ENCODE assay signal across 23 cellular contexts in the genomic region with DNA sequence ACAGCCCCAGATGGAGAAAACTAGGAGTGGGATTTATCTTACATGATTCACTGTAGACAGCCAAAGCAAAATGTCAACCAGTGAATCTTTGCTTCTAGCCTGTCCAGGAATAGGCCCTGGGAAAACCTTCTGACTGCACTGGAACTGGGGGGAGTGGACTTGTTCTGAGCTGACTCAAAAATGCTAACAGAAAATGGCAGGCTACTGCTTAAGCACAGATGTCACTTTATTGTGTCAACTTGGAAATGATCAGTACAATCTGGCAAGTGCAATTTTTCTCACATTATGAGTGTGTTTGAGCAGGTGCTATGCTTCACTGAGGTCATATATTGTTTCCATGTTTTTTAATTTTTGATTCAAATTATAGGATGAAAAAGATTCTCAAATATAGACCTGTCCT.
DNase-seq lines count a peak whose midpoint lies in the region; ATAC-seq and TF ChIP-seq lines count a peak whose summit lies in the region.
"Had no signal": no experiment of that assay in that cellular context is flagged by ENCODE, and none has a peak within 500 bp of the region (broad histone marks: within the 10 kb centered on the region; RNA-seq: fewer than 3 reads in every experiment).

No MANE protein-coding gene starts in this region.

- H3K4me3 ChIP-seq in neural cell (ENCODE audit: low read length) (no peak overlapping the region), tibial nerve (no peak overlapping the region)
- H3K4me3 ChIP-seq: GM12878, PC-9 had no signal

- no peak for TF ChIP-seq CTCF in neural cell (IDR thresholded peaks at IDR 0.05; ENCODE audit: poor library complexity, severe bottlenecking)
- no peak for TF ChIP-seq CTCF in tibial nerve (IDR thresholded peaks at IDR 0.05)

- DNase-seq in NCI-H146 (lab: John Stamatoyannopoulos, UW) (peak; percentile 75), NCI-H146 treated with DMSO at 0.1 percent for 48 hours (lab: John Stamatoyannopoulos, UW; ENCODE audit: unreplicated experiment) (no peak), NCI-H2081 (lab: John Stamatoyannopoulos, UW) (peak; percentile 74 to 91), NCI-H69 (lab: John Stamatoyannopoulos, UW) (peak; percentile 77), tibial nerve (ENCODE audit: low spot score in 2 of 2) (no peak)
- DNase-seq in activated CD4-positive, alpha-beta T cell treated with anti-CD3 and anti-CD28 coated beads, Interleukin-2, amount 50 U/mL, for 4 hours: no peak
- no peak for DNase-seq in activated CD8-positive, alpha-beta memory T cell treated with anti-CD3 and anti-CD28 coated beads, Interleukin-2, amount 10 ng/mL, durations not matched to agents 7 days and 5 days
- DNase-seq: AML-193, DMS79 treated with DMSO at 0.1 percent for 48 hours, GOT3, IMR-90, NCI-H2107, NCI-H2227 treated with DMSO at 0.1 percent for 48 hours, NCI-H524 treated with DMSO at 0.1 percent for 48 hours, PC-9, RPMI8226, SHP77 had no signal

- peaks cover 5% of the 10 kb centered on the region for H3K9me3 Mint-ChIP-seq in activated CD8-positive, alpha-beta memory T cell treated with anti-CD3 and anti-CD28 coated beads, Interleukin-2, amount 10 ng/mL, durations not matched to agents 7 days and 5 days (ENCODE audit: low read depth)
- H3K9me3 Mint-ChIP-seq: T-helper 1 cell treated with Interleukin-12 subunit alpha and Interleukin-12 subunit beta and Interleukin-4 antibody, amounts not matched to agents 30 μg/mL and 1 μg/mL, for 36 hours had no signal

- H3K4me1 ChIP-seq in tibial nerve: no peaks in the 10 kb centered on the region

- no peak for TF ChIP-seq RAD21 in neural cell (conservative IDR thresholded peaks at IDR 0.05)

- no peak overlapping the region for H3K4me3 Mint-ChIP-seq in activated CD8-positive, alpha-beta memory T cell treated with anti-CD3 and anti-CD28 coated beads, Interleukin-2, amount 10 ng/mL, durations not matched to agents 7 days and 5 days
- H3K4me3 Mint-ChIP-seq: T-helper 1 cell treated with Interleukin-12 subunit alpha and Interleukin-12 subunit beta and Interleukin-4 antibody, amounts not matched to agents 30 μg/mL and 1 μg/mL, for 36 hours had no signal

- no peak overlapping the region for H3K27ac ChIP-seq in neural cell (ENCODE audit: low read length)
- no peak overlapping the region for H3K27ac ChIP-seq in tibial nerve
- H3K27ac ChIP-seq: C4-2B, KMS-11, PC-9 had no signal

- TF ChIP-seq POLR2A in tibial nerve (IDR thresholded peaks at IDR 0.05): no peak

- H3K27me3 Mint-ChIP-seq in activated CD8-positive, alpha-beta memory T cell treated with anti-CD3 and anti-CD28 coated beads, Interleukin-2, amount 10 ng/mL, durations not matched to agents 7 days and 5 days: no peaks in the 10 kb centered on the region

- H3K27me3 ChIP-seq in neural cell (ENCODE audit: insufficient read depth, low read depth, low read length) (no peaks in the 10 kb centered on the region), tibial nerve (no peaks in the 10 kb centered on the region)

- no peaks in the 10 kb centered on the region for H3K4me1 Mint-ChIP-seq in activated CD8-positive, alpha-beta memory T cell treated with anti-CD3 and anti-CD28 coated beads, Interleukin-2, amount 10 ng/mL, durations not matched to agents 7 days and 5 days

- H4K20me1 ChIP-seq in neural cell (ENCODE audit: insufficient read depth): no peaks in the 10 kb centered on the region

- no peaks in the 10 kb centered on the region for H3F3A ChIP-seq in neural cell (ENCODE audit: insufficient read depth, low read length, poor library complexity, severe bottlenecking)

- no peak overlapping the region for H3K4me2 ChIP-seq in neural cell (ENCODE audit: low read length)
- H3K4me2 ChIP-seq: KMS-11, PC-9 had no signal

- CTCF ChIA-PET in activated CD8-positive, alpha-beta memory T cell treated with anti-CD3 and anti-CD28 coated beads, Interleukin-2, amount 10 ng/mL, durations not matched to agents 7 days and 5 days (lab: Charles Lee): no interaction called here

- H3K9me3 ChIP-seq in neural cell (ENCODE audit: low read length) (no peaks in the 10 kb centered on the region), tibial nerve (no peaks in the 10 kb centered on the region)

- TF ChIP-seq EP300 in neural cell (conservative IDR thresholded peaks at IDR 0.05; ENCODE audit: poor library complexity, severe bottlenecking): no peak
- TF ChIP-seq EP300 in tibial nerve (IDR thresholded peaks at IDR 0.05): no peak

- no peaks in the 10 kb centered on the region for H3K79me2 ChIP-seq in neural cell (replicated peaks; ENCODE audit: insufficient read depth, low read length)

- no peak overlapping the region for H3K9ac ChIP-seq in neural cell (ENCODE audit: low read length)
- H3K9ac ChIP-seq: KMS-11 had no signal

- H2AFZ ChIP-seq in neural cell (ENCODE audit: low read depth, low read length): no peak overlapping the region
- H2AFZ ChIP-seq: PC-9 had no signal

- no peak overlapping the region for H3K27ac Mint-ChIP-seq in activated CD8-positive, alpha-beta memory T cell treated with anti-CD3 and anti-CD28 coated beads, Interleukin-2, amount 10 ng/mL, durations not matched to agents 7 days and 5 days
- H3K27ac Mint-ChIP-seq: T-helper 1 cell treated with Interleukin-12 subunit alpha and Interleukin-12 subunit beta and Interleukin-4 antibody, amounts not matched to agents 30 μg/mL and 1 μg/mL, for 36 hours had no signal

- no peak for ATAC-seq in activated CD8-positive, alpha-beta memory T cell treated with anti-CD3 and anti-CD28 coated beads, Interleukin-2, amount 10 ng/mL, durations not matched to agents 7 days and 5 days
- ATAC-seq: GM12878, HCT116 had no signal

- H3K9me2 ChIP-seq in neural cell (ENCODE audit: insufficient read depth, low read length): no peaks in the 10 kb centered on the region

- H3K36me3 Mint-ChIP-seq in activated CD8-positive, alpha-beta memory T cell treated with anti-CD3 and anti-CD28 coated beads, Interleukin-2, amount 10 ng/mL, durations not matched to agents 7 days and 5 days: no peaks in the 10 kb centered on the region

- H3K36me3 ChIP-seq in neural cell (ENCODE audit: insufficient read depth, low read length) (no peaks in the 10 kb centered on the region), tibial nerve (no peaks in the 10 kb centered on the region)

TF ChIP-seq in neural cell, 6 proteins besides CTCF, POLR2A, EP300 and RAD21:
- no peak for TF ChIP-seq TAF1 (IDR thresholded peaks at IDR 0.05; ENCODE audit: low read depth)
- TF ChIP-seq POLR2AphosphoS5 (IDR thresholded peaks at IDR 0.05): peak; percentile 36
- TF ChIP-seq SMC3 (conservative IDR thresholded peaks at IDR 0.05; ENCODE audit: poor library complexity): no peak

Comparison
In these comparisons a context has a peak if more than half of its experiments do, and no peak if none do; other contexts are left out.
1. DNase-seq: peak in NCI-H146 (single experiment), NCI-H2081 (2 of 2) and NCI-H69 (single experiment); none in NCI-H146 treated with DMSO at 0.1 percent for 48 hours (single experiment), tibial nerve (0 of 2), activated CD4-positive, alpha-beta T cell treated with anti-CD3 and anti-CD28 coated beads, Interleukin-2, amount 50 U/mL, for 4 hours (0 of 2) and activated CD8-positive, alpha-beta memory T cell treated with anti-CD3 and anti-CD28 coated beads, Interleukin-2, amount 10 ng/mL, durations not matched to agents 7 days and 5 days (single experiment).